ENCODE assay signal across 1 cellular context in the genomic region with DNA sequence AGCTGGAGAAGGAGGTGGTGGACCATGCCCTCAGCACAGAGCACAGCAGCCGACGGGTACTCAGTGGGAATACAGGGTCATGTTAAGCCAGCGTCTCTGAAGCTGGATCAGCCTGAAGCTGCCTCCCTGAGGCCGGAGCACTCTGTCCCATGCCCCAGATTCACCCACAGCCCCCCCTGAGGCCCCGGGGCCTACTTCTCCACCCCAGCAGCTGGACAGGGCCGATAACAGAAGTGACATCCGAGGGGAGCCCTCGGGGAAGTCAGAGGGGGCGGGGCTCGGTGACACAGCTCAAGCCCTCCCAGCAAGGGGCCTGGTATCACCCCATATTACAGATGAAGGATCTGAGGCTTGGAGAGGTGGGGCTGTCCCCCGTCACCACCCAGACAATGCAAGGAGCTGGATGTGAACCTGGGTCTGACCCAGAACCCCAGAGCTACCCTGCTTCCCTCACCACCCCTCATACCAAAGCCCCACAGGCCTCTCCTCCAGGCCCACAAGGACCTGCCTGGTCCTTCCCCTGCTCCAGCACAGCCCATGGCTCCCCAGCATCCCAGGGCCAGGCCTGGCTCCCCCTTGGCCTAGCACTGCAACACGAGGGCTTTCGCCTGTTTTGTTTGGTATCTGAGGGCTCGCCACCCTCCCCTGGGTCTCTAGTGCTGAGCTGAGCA.
TF ChIP-seq lines count a peak whose summit lies in the region.

No MANE protein-coding gene starts in this region.

TF ChIP-seq in HEK293, 187 proteins besides CTCF, POLR2A, EP300 and RAD21:
- TF ChIP-seq ZNF16 (tag by site-specific recombination; IDR thresholded peaks at IDR 0.05; ENCODE audit: low read depth) (peak; percentile 56; the same call in 1 of the 2 replicates), ZNF473 (tag by site-specific recombination; IDR thresholded peaks at IDR 0.05) (no peak)
